In genomic region chr12:93825926-93826599, GRCh38 we compare ENCODE assay signal across 12 cellular contexts.
DNase-seq lines count a peak whose midpoint lies in the region; ATAC-seq and TF ChIP-seq lines count a peak whose summit lies in the region.
"Had no signal": no experiment of that assay in that cellular context is flagged by ENCODE, and none has a peak within 500 bp of the region (broad histone marks: within the 10 kb centered on the region; RNA-seq: fewer than 3 reads in every experiment).

No MANE protein-coding gene starts in this region.

- no peaks in the 10 kb centered on the region for H3K4me1 Mint-ChIP-seq in endodermal cell
- H3K4me1 Mint-ChIP-seq: activated naive CD4-positive, alpha-beta T cell treated with anti-CD3 and anti-CD28 coated beads, Interleukin-2, amount 50 U/mL, for 24 hours had no signal

- BruUV-seq in A673 (replicated peaks; lab: Mats Ljungman, UMichigan) = no TSS peak

- H3K27me3 ChIP-seq in BJ (ENCODE audit: control insufficient read depth, insufficient read depth, low read length) (no peaks in the 10 kb centered on the region), adipocyte (replicated peaks; ENCODE audit: control insufficient read depth, insufficient read depth, low read length) (no peaks in the 10 kb centered on the region), A673 (replicated peaks; ENCODE audit: insufficient read depth, low read depth, low read length, poor library complexity) (no peaks in the 10 kb centered on the region), endodermal cell (ENCODE audit: control insufficient read depth, insufficient read depth, low read length, poor library complexity, severe bottlenecking) (no peaks in the 10 kb centered on the region)

- POLR2A ChIA-PET in BJ (lab: Charles Lee) (no interaction called here), A673 (lab: Charles Lee; ENCODE audit: low non-redundant PET) (interaction anchor here (0.6 kb wide), 1 partner anchor 17 kb away, joined by 7 read pairs; no protein-coding TSS in a partner anchor)

- peaks cover 9% of the 10 kb centered on the region for H3K27me3 Mint-ChIP-seq in endodermal cell (ENCODE audit: insufficient read depth)
- H3K27me3 Mint-ChIP-seq: activated naive CD4-positive, alpha-beta T cell treated with anti-CD3 and anti-CD28 coated beads, Interleukin-2, amount 50 U/mL, for 24 hours; B cell; dendritic cell treated with granulocyte-macrophage colony-stimulating factor and Interleukin-4, amounts not matched to agents 40 ng/mL and 50 ng/mL, for 4 days had no signal

- WGBS in endodermal cell (ENCODE audit: insufficient coverage in 1 of 2, insufficient read length in 1 of 2), 2 experiments = 97% methylated on average over 4 to 5 of the region's 6 CpGs

- no peak overlapping the region for H3K4me3 Mint-ChIP-seq in endodermal cell
- H3K4me3 Mint-ChIP-seq: activated naive CD4-positive, alpha-beta T cell treated with anti-CD3 and anti-CD28 coated beads, Interleukin-2, amount 50 U/mL, for 24 hours; B cell; dendritic cell treated with granulocyte-macrophage colony-stimulating factor and Interleukin-4, amounts not matched to agents 40 ng/mL and 50 ng/mL, for 4 days had no signal

- H3K9me3 ChIP-seq in adipocyte (ENCODE audit: control insufficient read depth, low read length) (no peaks in the 10 kb centered on the region), A673 (ENCODE audit: low read depth, low read length, poor library complexity, severe bottlenecking) (no peaks in the 10 kb centered on the region), endodermal cell (ENCODE audit: control insufficient read depth, low read length) (no peaks in the 10 kb centered on the region)

- intact Hi-C loops in Right ventricle myocardium superior (cut with DNase I) = loop anchor here (10.0 kb wide), 1 partner anchor 251 kb away; the partner anchor contains the start of gene SOCS2
- intact Hi-C loops in sciatic nerve (cut with DNase I) = no loop called here
- intact Hi-C loops in A673 (cut with micrococcal nuclease; ENCODE audit: unreplicated experiment) = no loop called here

- H3K9me3 Mint-ChIP-seq in endodermal cell = no peaks in the 10 kb centered on the region
- H3K9me3 Mint-ChIP-seq: activated naive CD4-positive, alpha-beta T cell treated with anti-CD3 and anti-CD28 coated beads, Interleukin-2, amount 50 U/mL, for 24 hours; dendritic cell treated with granulocyte-macrophage colony-stimulating factor and Interleukin-4, amounts not matched to agents 40 ng/mL and 50 ng/mL, for 4 days had no signal

- H3K36me3 Mint-ChIP-seq in endodermal cell (ENCODE audit: low read depth) = no peaks in the 10 kb centered on the region

- H3K4me1 ChIP-seq in adipocyte (ENCODE audit: control insufficient read depth, insufficient read depth, low read length) (peaks cover 39% of the 10 kb centered on the region), A673 (ENCODE audit: insufficient read depth, low read length, poor library complexity, severe bottlenecking) (no peaks in the 10 kb centered on the region), endodermal cell (ENCODE audit: control insufficient read depth, insufficient read depth, low read length) (peaks cover 6% of the 10 kb centered on the region)

- no peak overlapping the region for H3K27ac Mint-ChIP-seq in endodermal cell
- H3K27ac Mint-ChIP-seq: activated naive CD4-positive, alpha-beta T cell treated with anti-CD3 and anti-CD28 coated beads, Interleukin-2, amount 50 U/mL, for 24 hours; B cell; dendritic cell treated with granulocyte-macrophage colony-stimulating factor and Interleukin-4, amounts not matched to agents 40 ng/mL and 50 ng/mL, for 4 days had no signal

- H3K27ac ChIP-seq in A673 (ENCODE audit: low read depth, low read length, poor library complexity, severe bottlenecking) (no peak overlapping the region), endodermal cell (ENCODE audit: low read depth, low read length) (no peak overlapping the region)

- no peak for TF ChIP-seq CTCF in BJ (IDR thresholded peaks at IDR 0.05; ENCODE audit: insufficient read depth, low read depth, low read length)
- no peak for TF ChIP-seq CTCF in A673 (conservative IDR thresholded peaks at IDR 0.05; ENCODE audit: low read depth, low read length)
- TF ChIP-seq CTCF in endodermal cell (conservative IDR thresholded peaks at IDR 0.05) = no peak

- DNase-seq in BJ (ENCODE audit: low read depth) = peak; percentile 57
- peak; percentile 45 for DNase-seq in adipocyte (ENCODE audit: low read depth)
- DNase-seq in Right ventricle myocardium superior = no peak
- no peak for DNase-seq in sciatic nerve (ENCODE audit: low spot score)
- DNase-seq in activated CD4-positive, alpha-beta T cell treated with anti-CD3 and anti-CD28 coated beads, Interleukin-2, amount 50 U/mL, for 1 hour = no peak
- DNase-seq in A673 (ENCODE audit: low spot score) = no peak
- no peak for DNase-seq in AML-193 (lab: John Stamatoyannopoulos, UW)
- no peak for DNase-seq in endodermal cell
- DNase-seq: NCI-H510A had no signal

- peak; percentile 54 for ATAC-seq in Right ventricle myocardium superior (ENCODE audit: poor library complexity)
- ATAC-seq in sciatic nerve = peak; percentile 65

- no peaks in the 10 kb centered on the region for H3K36me3 ChIP-seq in BJ (ENCODE audit: control insufficient read depth, insufficient read depth, low read length)
- H3K36me3 ChIP-seq in adipocyte (ENCODE audit: control insufficient read depth, insufficient read depth, low read length, severe bottlenecking) = no peaks in the 10 kb centered on the region
- H3K36me3 ChIP-seq in A673 (ENCODE audit: insufficient read depth, low read length, poor library complexity, severe bottlenecking) = no peaks in the 10 kb centered on the region
- no peaks in the 10 kb centered on the region for H3K36me3 ChIP-seq in endodermal cell (ENCODE audit: control insufficient read depth, insufficient read depth, low read length)

- CTCF ChIA-PET in BJ (lab: Yijun Ruan, JAX) (interaction anchor here (0.5 to 1.2 kb wide), 6 partner anchors 10 to 276 kb away, joined by 3 to 5 read pairs (median 4); no protein-coding TSS in a partner anchor), A673 (lab: Charles Lee) (no interaction called here)

- peak overlapping the region; percentile 12 for H3K9ac ChIP-seq in adipocyte (ENCODE audit: low read length)
- H3K9ac ChIP-seq in endodermal cell (ENCODE audit: extremely low read depth, low read length, poor library complexity, severe bottlenecking) = no peak overlapping the region

- H3K4me3 ChIP-seq in BJ (ENCODE audit: low read depth, low read length) = no peak overlapping the region
- peak overlapping the region; percentile 25 for H3K4me3 ChIP-seq in adipocyte (ENCODE audit: low read length)
- H3K4me3 ChIP-seq in A673 (ENCODE audit: low read depth, low read length, poor library complexity, severe bottlenecking) = no peak overlapping the region
- H3K4me3 ChIP-seq in endodermal cell (ENCODE audit: low read length) = no peak overlapping the region

Comparison
In these comparisons a context has a peak if more than half of its experiments do, and no peak if none do; other contexts are left out.
1. DNase-seq: peak in BJ (single experiment) and adipocyte (single experiment); none in Right ventricle myocardium superior (single experiment), sciatic nerve (single experiment), activated CD4-positive, alpha-beta T cell treated with anti-CD3 and anti-CD28 coated beads, Interleukin-2, amount 50 U/mL, for 1 hour (single experiment), A673 (single experiment), AML-193 (0 of 2) and endodermal cell (single experiment).